1 cellular context compared by ENCODE assay signal in the genomic region with DNA sequence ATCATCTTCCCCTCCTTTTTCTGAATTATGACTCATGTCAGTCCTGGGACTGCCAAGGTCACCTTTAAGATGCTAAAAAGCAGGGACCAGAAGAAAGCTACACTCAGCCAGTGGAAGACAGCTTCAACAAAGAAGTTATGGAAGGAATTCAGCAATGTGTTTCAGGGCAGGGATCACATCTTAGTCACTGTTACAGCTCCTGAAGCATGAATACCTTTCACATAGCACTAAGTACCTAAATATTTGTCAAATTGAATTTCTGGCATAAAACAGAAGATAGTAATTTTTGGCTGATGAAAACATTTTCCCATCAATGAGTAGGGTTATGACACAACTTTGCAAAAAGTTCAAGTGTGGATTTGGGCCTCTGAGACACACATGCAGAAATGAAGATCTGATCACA.
TF ChIP-seq lines count a peak whose summit lies in the region.

No MANE protein-coding gene starts in this region.

TF ChIP-seq in K562, 482 proteins besides CTCF, POLR2A, EP300 and RAD21:
- TF ChIP-seq SRSF3 (IDR thresholded peaks at IDR 0.05; ENCODE audit: insufficient read depth, low read length) (no peak), L3MBTL2 (IDR thresholded peaks at IDR 0.05) (no peak), JUND (IDR thresholded peaks at IDR 0.05; ENCODE audit: borderline replicate concordance, low read depth, low read length) (peak; percentile 9; the same call in 1 of the 2 replicates), JUND (tag; IDR thresholded peaks at IDR 0.05; ENCODE audit: borderline replicate concordance, low read depth, low read length) (no peak), SRSF1 (IDR thresholded peaks at IDR 0.05; ENCODE audit: low read depth, low read length) (no peak), FOSL1 (tag; conservative IDR thresholded peaks at IDR 0.05) (0 out of 2 replicates have a peak, but pooled peaks have one; percentile 23), ARID1B (IDR thresholded peaks at IDR 0.05) (no peak), ESRRA (IDR thresholded peaks at IDR 0.05; ENCODE audit: borderline replicate concordance, low read depth) (peak; percentile 53)
- TF ChIP-seq, protein P1, sequence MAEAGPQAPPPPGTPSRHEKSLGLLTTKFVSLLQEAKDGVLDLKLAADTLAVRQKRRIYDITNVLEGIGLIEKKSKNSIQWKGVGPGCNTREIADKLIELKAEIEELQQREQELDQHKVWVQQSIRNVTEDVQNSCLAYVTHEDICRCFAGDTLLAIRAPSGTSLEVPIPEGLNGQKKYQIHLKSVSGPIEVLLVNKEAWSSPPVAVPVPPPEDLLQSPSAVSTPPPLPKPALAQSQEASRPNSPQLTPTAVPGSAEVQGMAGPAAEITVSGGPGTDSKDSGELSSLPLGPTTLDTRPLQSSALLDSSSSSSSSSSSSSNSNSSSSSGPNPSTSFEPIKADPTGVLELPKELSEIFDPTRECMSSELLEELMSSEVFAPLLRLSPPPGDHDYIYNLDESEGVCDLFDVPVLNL (CRISPR knock-in tag; IDR thresholded peaks at IDR 0.05; ENCODE audit: low read depth) = no peak
- TF ChIP-seq, protein P2, sequence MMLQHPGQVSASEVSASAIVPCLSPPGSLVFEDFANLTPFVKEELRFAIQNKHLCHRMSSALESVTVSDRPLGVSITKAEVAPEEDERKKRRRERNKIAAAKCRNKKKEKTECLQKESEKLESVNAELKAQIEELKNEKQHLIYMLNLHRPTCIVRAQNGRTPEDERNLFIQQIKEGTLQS (IDR thresholded peaks at IDR 0.05) = peak; percentile 40; the same call in 1 of the 2 replicates
- TF ChIP-seq, protein P2 (CRISPR knock-in tag; conservative IDR thresholded peaks at IDR 0.05) = no peak
- TF ChIP-seq, protein P3, sequence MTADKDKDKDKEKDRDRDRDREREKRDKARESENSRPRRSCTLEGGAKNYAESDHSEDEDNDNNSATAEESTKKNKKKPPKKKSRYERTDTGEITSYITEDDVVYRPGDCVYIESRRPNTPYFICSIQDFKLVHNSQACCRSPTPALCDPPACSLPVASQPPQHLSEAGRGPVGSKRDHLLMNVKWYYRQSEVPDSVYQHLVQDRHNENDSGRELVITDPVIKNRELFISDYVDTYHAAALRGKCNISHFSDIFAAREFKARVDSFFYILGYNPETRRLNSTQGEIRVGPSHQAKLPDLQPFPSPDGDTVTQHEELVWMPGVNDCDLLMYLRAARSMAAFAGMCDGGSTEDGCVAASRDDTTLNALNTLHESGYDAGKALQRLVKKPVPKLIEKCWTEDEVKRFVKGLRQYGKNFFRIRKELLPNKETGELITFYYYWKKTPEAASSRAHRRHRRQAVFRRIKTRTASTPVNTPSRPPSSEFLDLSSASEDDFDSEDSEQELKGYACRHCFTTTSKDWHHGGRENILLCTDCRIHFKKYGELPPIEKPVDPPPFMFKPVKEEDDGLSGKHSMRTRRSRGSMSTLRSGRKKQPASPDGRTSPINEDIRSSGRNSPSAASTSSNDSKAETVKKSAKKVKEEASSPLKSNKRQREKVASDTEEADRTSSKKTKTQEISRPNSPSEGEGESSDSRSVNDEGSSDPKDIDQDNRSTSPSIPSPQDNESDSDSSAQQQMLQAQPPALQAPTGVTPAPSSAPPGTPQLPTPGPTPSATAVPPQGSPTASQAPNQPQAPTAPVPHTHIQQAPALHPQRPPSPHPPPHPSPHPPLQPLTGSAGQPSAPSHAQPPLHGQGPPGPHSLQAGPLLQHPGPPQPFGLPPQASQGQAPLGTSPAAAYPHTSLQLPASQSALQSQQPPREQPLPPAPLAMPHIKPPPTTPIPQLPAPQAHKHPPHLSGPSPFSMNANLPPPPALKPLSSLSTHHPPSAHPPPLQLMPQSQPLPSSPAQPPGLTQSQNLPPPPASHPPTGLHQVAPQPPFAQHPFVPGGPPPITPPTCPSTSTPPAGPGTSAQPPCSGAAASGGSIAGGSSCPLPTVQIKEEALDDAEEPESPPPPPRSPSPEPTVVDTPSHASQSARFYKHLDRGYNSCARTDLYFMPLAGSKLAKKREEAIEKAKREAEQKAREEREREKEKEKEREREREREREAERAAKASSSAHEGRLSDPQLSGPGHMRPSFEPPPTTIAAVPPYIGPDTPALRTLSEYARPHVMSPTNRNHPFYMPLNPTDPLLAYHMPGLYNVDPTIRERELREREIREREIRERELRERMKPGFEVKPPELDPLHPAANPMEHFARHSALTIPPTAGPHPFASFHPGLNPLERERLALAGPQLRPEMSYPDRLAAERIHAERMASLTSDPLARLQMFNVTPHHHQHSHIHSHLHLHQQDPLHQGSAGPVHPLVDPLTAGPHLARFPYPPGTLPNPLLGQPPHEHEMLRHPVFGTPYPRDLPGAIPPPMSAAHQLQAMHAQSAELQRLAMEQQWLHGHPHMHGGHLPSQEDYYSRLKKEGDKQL (CRISPR knock-in tag; IDR thresholded peaks at IDR 0.05; ENCODE audit: borderline replicate concordance) = no peak
